ENCODE assay signal across 5 cellular contexts in the genomic region with DNA sequence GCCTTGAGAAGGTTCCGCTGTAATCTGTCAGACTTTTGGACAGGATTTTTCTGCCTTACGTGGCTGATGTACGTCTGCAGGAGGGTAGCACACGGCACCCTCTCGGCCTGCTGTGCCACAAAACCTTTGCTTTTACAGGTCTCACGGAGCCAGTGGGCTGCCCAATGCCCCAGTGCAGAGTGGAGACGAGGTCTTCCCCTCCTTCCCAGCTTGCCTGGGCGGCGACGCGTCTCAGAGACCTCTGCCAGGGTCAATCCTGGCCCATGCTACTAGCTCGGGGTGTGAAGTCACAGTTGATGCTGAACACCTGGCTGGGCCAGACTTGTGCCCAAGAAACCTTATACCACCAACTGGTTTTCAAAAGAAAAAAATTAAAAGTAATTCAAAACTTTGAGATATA.
"Had no signal": no experiment of that assay in that cellular context is flagged by ENCODE, and none has a peak within 500 bp of the region (broad histone marks: within the 10 kb centered on the region; RNA-seq: fewer than 3 reads in every experiment).

No MANE protein-coding gene starts in this region.

- H3K27me3 Mint-ChIP-seq: IgD-negative memory B cell had no signal

- H3K27ac Mint-ChIP-seq: IgD-negative memory B cell had no signal

- H3K36me3 Mint-ChIP-seq: IgD-negative memory B cell had no signal

- H3K27ac ChIP-seq: HL-60 had no signal

- H3K4me3 ChIP-seq: K562 had no signal

- H3K4me3 Mint-ChIP-seq: IgD-negative memory B cell had no signal

- DNase-seq: IMR-90, KBM-7 had no signal

- H3K4me1 Mint-ChIP-seq: IgD-negative memory B cell had no signal
